In the genomic region with DNA sequence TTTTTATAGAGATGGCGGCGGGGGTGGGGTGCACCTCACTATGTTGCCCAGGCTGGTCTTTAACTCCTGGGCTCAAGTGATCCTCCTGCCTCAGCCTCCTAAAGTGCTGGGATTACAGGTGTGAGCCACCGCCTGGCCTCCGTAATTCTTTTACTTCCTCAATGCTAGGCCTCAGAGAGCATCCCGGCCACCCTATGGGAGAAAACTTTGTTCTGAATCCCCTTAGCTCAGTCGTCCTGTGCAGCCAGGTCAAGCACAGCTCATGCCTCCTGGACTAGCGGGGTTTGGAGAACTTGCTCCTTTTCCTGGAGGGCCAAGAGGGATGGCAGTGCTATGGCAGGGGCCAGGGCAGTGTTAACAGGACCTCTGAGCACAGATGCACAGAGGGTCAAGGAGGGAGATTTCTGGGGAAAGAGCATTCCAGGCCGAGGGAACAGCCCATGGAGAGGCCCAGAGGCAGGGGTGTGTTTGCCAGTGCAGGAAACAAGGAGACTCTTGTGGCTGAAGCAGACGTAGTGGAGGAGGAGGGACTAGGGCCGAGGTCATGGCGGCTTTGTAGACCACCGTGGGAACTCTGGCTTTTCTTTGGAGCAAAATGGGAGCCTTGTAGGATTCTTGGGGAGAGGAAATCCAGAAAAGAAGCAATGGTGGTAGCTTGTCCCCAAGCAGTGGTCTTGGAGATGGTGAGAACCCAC, we compare ENCODE assay signal across 27 cellular contexts.
"Had no signal": no experiment of that assay in that cellular context is flagged by ENCODE, and none has a peak within 500 bp of the region (broad histone marks: within the 10 kb centered on the region; RNA-seq: fewer than 3 reads in every experiment).

No MANE protein-coding gene starts in this region.

- H3K4me2 ChIP-seq: neural progenitor cell had no signal

- H3K4me1 ChIP-seq: neural progenitor cell, vagina had no signal

- H3K4me1 Mint-ChIP-seq: neural progenitor cell had no signal

- H3K27ac Mint-ChIP-seq: activated naive CD4-positive, alpha-beta T cell treated with anti-CD3 and anti-CD28 coated beads for 36 hours; activated naive CD8-positive, alpha-beta T cell treated with anti-CD3 and anti-CD28 coated beads for 36 hours; activated T-cell treated with anti-CD3 and anti-CD28 coated beads, Interleukin-2, amount 50 U/mL, for 72 hours; immature natural killer cell; mesothelial cell of epicardium; neural progenitor cell; T-helper 2 cell treated with Interferon-gamma antibody and Interleukin-4, amounts not matched to agents 5 μg/mL and 100 μg/mL, for 36 hours had no signal

- H3K4me3 ChIP-seq: adrenal gland, body of pancreas, gastroesophageal sphincter, neural progenitor cell, stomach, thyroid gland, upper lobe of left lung, vagina had no signal

- H3K27me3 Mint-ChIP-seq: activated naive CD8-positive, alpha-beta T cell treated with anti-CD3 and anti-CD28 coated beads for 36 hours; naive thymus-derived CD4-positive, alpha-beta T cell had no signal

- ATAC-seq: activated T-cell treated with anti-CD3 and anti-CD28 coated beads, Interleukin-2, amount 50 U/mL, for 72 hours; body of pancreas; gastroesophageal sphincter; left colon; naive thymus-derived CD4-positive, alpha-beta T cell; right cardiac atrium had no signal

- H3K36me3 ChIP-seq: adrenal gland, gastroesophageal sphincter, neural progenitor cell, stomach, thyroid gland, upper lobe of left lung, vagina had no signal

- H3K4me3 Mint-ChIP-seq: activated naive CD4-positive, alpha-beta T cell treated with anti-CD3 and anti-CD28 coated beads for 36 hours; activated naive CD8-positive, alpha-beta T cell treated with anti-CD3 and anti-CD28 coated beads for 36 hours; activated T-cell treated with anti-CD3 and anti-CD28 coated beads, Interleukin-2, amount 50 U/mL, for 72 hours; mesothelial cell of epicardium; neural progenitor cell; T-helper 2 cell treated with Interferon-gamma antibody and Interleukin-4, amounts not matched to agents 5 μg/mL and 100 μg/mL, for 36 hours had no signal

- H3K9me3 ChIP-seq: adrenal gland, body of pancreas, gastroesophageal sphincter, stomach, thyroid gland, upper lobe of left lung, vagina had no signal

- DNase-seq: activated CD4-positive, alpha-beta T cell treated with anti-CD3 and anti-CD28 coated beads for 4 hours; activated CD4-positive, alpha-beta T cell treated with anti-CD3 and anti-CD28 coated beads, Interleukin-2, amount 50 U/mL, for 4 hours; activated naive CD4-positive, alpha-beta T cell treated with anti-CD3 and anti-CD28 coated beads for 36 hours; activated naive CD8-positive, alpha-beta T cell treated with anti-CD3 and anti-CD28 coated beads for 36 hours; activated T-cell treated with anti-CD3 and anti-CD28 coated beads for 4 hours; activated T-cell treated with anti-CD3 and anti-CD28 coated beads, Interleukin-2, amount 50 U/mL, for 72 hours; body of pancreas; cortex of kidney; head of caudate nucleus; hippocampal formation; immature natural killer cell; kidney; naive thymus-derived CD4-positive, alpha-beta T cell; occipital lobe; stimulated activated CD4-positive, alpha-beta T cell treated with anti-CD3 and anti-CD28 coated beads, Interleukin-4, amount 100 ng/mL, for 1 hour; stomach; T-helper 1 cell; thyroid gland; upper lobe of left lung had no signal

- H3K27ac ChIP-seq: adrenal gland, body of pancreas, gastroesophageal sphincter, neural progenitor cell, stomach, thyroid gland, upper lobe of left lung, vagina had no signal

- H3K9me3 Mint-ChIP-seq: activated naive CD4-positive, alpha-beta T cell treated with anti-CD3 and anti-CD28 coated beads for 36 hours; activated naive CD8-positive, alpha-beta T cell treated with anti-CD3 and anti-CD28 coated beads for 36 hours; immature natural killer cell had no signal

- H3K9ac ChIP-seq: neural progenitor cell had no signal

- H2AFZ ChIP-seq: neural progenitor cell had no signal

- H3K27me3 ChIP-seq: adrenal gland, body of pancreas, neural progenitor cell, stomach, thyroid gland, upper lobe of left lung, vagina had no signal

- H3K36me3 Mint-ChIP-seq: activated naive CD8-positive, alpha-beta T cell treated with anti-CD3 and anti-CD28 coated beads for 36 hours; immature natural killer cell; mesothelial cell of epicardium; neural progenitor cell had no signal
